ENCODE assay signal across 8 cellular contexts in the genomic region with DNA sequence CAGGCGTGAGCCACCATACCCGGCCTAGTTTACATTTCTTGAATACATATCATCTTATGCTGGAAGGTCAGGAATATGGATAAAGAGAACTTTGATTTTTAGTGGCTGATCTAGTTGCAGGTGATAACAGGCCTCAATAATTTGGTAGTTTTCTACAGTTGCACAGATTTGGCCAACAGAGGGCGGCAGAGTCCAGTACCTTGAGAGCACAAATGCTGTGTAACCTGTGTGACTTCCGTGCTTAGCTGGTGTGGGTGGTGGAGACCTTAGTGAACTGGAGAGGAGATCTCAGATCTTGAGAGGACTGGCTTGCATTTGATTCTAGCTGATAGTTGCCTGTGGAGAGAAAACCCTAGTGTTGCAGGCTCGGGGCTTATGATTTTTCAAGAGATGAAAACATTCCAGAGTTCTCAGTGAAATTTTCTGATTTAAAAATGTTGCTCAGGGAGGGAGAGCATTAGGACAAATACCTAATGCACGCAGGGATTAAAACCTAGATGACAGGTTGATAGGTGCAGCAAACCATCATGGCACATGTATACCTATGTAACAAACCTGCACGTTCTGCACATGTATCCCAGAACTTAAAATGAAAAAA. TPM values are rescaled to one million over a fixed set of nuclear protein-coding genes. Genes with fewer than 3 reads are reported as not detected.
DNase-seq lines count a peak whose midpoint lies in the region; ATAC-seq and TF ChIP-seq lines count a peak whose summit lies in the region.

No MANE protein-coding gene starts in this region.

- H3K27me3 ChIP-seq in GM23248 (replicated peaks; ENCODE audit: insufficient read depth) (0 out of 2 replicates have a peak, but pooled peaks cover under 1% of the 10 kb centered on the region), KMS-11 (ENCODE audit: insufficient read depth, low read depth) (no peaks in the 10 kb centered on the region), Panc1 (ENCODE audit: control insufficient read depth, insufficient read depth, low read length) (no peaks in the 10 kb centered on the region), ovary (no peaks in the 10 kb centered on the region)

- TF ChIP-seq CTCF in KMS-11 (conservative IDR thresholded peaks at IDR 0.05; ENCODE audit: low read depth, low read length) (peak; percentile 88), Panc1 (IDR thresholded peaks at IDR 0.05) (peak; percentile 93), foreskin fibroblast (IDR thresholded peaks at IDR 0.05; ENCODE audit: low read depth, low read length) (peak; percentile 78), ovary (IDR thresholded peaks at IDR 0.05) (peak in 1 of 3 donors; percentile 29), type B pancreatic cell (conservative IDR thresholded peaks at IDR 0.05) (peak; percentile 92)

- H3K9me3 Mint-ChIP-seq in activated T-cell treated with anti-CD3 and anti-CD28 coated beads, Interleukin-2, amount 50 U/mL, for 72 hours, result no peaks in the 10 kb centered on the region
- no peaks in the 10 kb centered on the region for H3K9me3 Mint-ChIP-seq in type B pancreatic cell

- H3K4me3 ChIP-seq in GM23248, result no peak overlapping the region
- no peak overlapping the region for H3K4me3 ChIP-seq in KMS-11 (IDR thresholded peaks at IDR 0.05; ENCODE audit: insufficient read depth, low read depth, low read length)
- H3K4me3 ChIP-seq in Panc1 (ENCODE audit: low read depth in 2 of 2, low read length in 2 of 2), result no peak overlapping the region
- no peak overlapping the region for H3K4me3 ChIP-seq in foreskin fibroblast (ENCODE audit: low read depth in 1 of 2, low read length in 2 of 2)
- H3K4me3 ChIP-seq in ovary, result no peak overlapping the region

- peak; percentile 93 for ATAC-seq in Panc1
- ATAC-seq in activated T-cell treated with anti-CD3 and anti-CD28 coated beads, Interleukin-2, amount 50 U/mL, for 72 hours (replicated peaks in 1 of 2), result peak; percentile 93

- no peak overlapping the region for H2AFZ ChIP-seq in GM23248
- peak overlapping the region; percentile 54; the same call in 1 of the 2 replicates for H2AFZ ChIP-seq in KMS-11 (ENCODE audit: low read depth)

- no peak for TF ChIP-seq POLR2A in ovary (IDR thresholded peaks at IDR 0.05)

- 21% methylated on average over 7 of the region's 7 CpGs for WGBS in GM23248 (ENCODE audit: low coverage in 1 of 2, low lambda C conversion rate in 2 of 2, missing lambda C conversion rate in 2 of 2), 2 experiments
- 34 to 38% (median 35%) methylated on average over 7 of the region's 7 CpGs for WGBS in ovary, 3 donors

- no peaks in the 10 kb centered on the region for H3K9me2 ChIP-seq in GM23248 (ENCODE audit: insufficient read depth)

- no peak overlapping the region for H3K9ac ChIP-seq in GM23248
- no peak overlapping the region for H3K9ac ChIP-seq in KMS-11

- no peak overlapping the region for H3K4me2 ChIP-seq in GM23248 (ENCODE audit: unreplicated experiment)
- no peak overlapping the region for H3K4me2 ChIP-seq in KMS-11

- no peaks in the 10 kb centered on the region for H3K9me3 ChIP-seq in GM23248 (ENCODE audit: low read depth)
- no peaks in the 10 kb centered on the region for H3K9me3 ChIP-seq in Panc1 (ENCODE audit: control insufficient read depth, insufficient read depth, low read depth, low read length)
- H3K9me3 ChIP-seq in ovary, result no peaks in the 10 kb centered on the region

- TF ChIP-seq EP300 in ovary (IDR thresholded peaks at IDR 0.05), result no peak

- H3K4me1 Mint-ChIP-seq in activated T-cell treated with anti-CD3 and anti-CD28 coated beads, Interleukin-2, amount 50 U/mL, for 72 hours (ENCODE audit: low read depth), result peaks cover 6% of the 10 kb centered on the region
- H3K4me1 Mint-ChIP-seq in type B pancreatic cell (ENCODE audit: unreplicated experiment), result peaks cover 5% of the 10 kb centered on the region

- H4K20me1 ChIP-seq in GM23248 (ENCODE audit: insufficient read depth) (no peaks in the 10 kb centered on the region), KMS-11 (ENCODE audit: insufficient read depth) (no peaks in the 10 kb centered on the region)

- no peaks in the 10 kb centered on the region for H3K4me1 ChIP-seq in GM23248 (ENCODE audit: insufficient read depth)
- peaks cover 9% of the 10 kb centered on the region for H3K4me1 ChIP-seq in KMS-11 (ENCODE audit: low read depth, poor library complexity, severe bottlenecking)
- H3K4me1 ChIP-seq in Panc1 (ENCODE audit: control insufficient read depth, insufficient read depth, low read length), result no peaks in the 10 kb centered on the region
- H3K4me1 ChIP-seq in ovary (ENCODE audit: insufficient read depth), result no peaks in the 10 kb centered on the region

- no peaks in the 10 kb centered on the region for H3F3A ChIP-seq in GM23248 (ENCODE audit: insufficient read depth)

- no peaks in the 10 kb centered on the region for H3K27me3 Mint-ChIP-seq in activated T-cell treated with anti-CD3 and anti-CD28 coated beads, Interleukin-2, amount 50 U/mL, for 72 hours (ENCODE audit: low read depth)
- H3K27me3 Mint-ChIP-seq in type B pancreatic cell, result no peaks in the 10 kb centered on the region

- BruUV-seq in Panc1 (replicated peaks; lab: Mats Ljungman, UMichigan), result no TSS peak

- H3K36me3 ChIP-seq in GM23248 (ENCODE audit: low read depth), result no peaks in the 10 kb centered on the region
- H3K36me3 ChIP-seq in KMS-11 (ENCODE audit: insufficient read depth), result no peaks in the 10 kb centered on the region
- H3K36me3 ChIP-seq in Panc1 (ENCODE audit: control insufficient read depth, insufficient read depth, low read length), result no peaks in the 10 kb centered on the region
- H3K36me3 ChIP-seq in ovary, result no peaks in the 10 kb centered on the region

- POLR2A ChIA-PET in Panc1 (lab: Charles Lee), result no interaction called here

- H3K79me2 ChIP-seq in GM23248 (ENCODE audit: insufficient read depth), result no peaks in the 10 kb centered on the region
- H3K79me2 ChIP-seq in KMS-11 (ENCODE audit: insufficient read depth, low read depth), result no peaks in the 10 kb centered on the region

- CTCF ChIA-PET in Panc1 (lab: Charles Lee), result interaction anchor here (0.6 to 1.2 kb wide), 6 partner anchors 9 to 655 kb away, joined by 3 to 10 read pairs (median 6); no protein-coding TSS in a partner anchor

- H3K4me3 Mint-ChIP-seq in activated T-cell treated with anti-CD3 and anti-CD28 coated beads, Interleukin-2, amount 50 U/mL, for 72 hours, result no peak overlapping the region
- no peak overlapping the region for H3K4me3 Mint-ChIP-seq in type B pancreatic cell

- no peak overlapping the region for H3K27ac ChIP-seq in GM23248
- H3K27ac ChIP-seq in KMS-11, result no peak overlapping the region
- no peak overlapping the region for H3K27ac ChIP-seq in Panc1 (ENCODE audit: low read length)
- H3K27ac ChIP-seq in ovary, result no peak overlapping the region

- no peaks in the 10 kb centered on the region for H3K36me3 Mint-ChIP-seq in activated T-cell treated with anti-CD3 and anti-CD28 coated beads, Interleukin-2, amount 50 U/mL, for 72 hours (ENCODE audit: insufficient read depth in 2 of 2)
- H3K36me3 Mint-ChIP-seq in type B pancreatic cell, result no peaks in the 10 kb centered on the region

- in situ Hi-C loops in G401 (cut with HindIII; ENCODE audit: low sequenced_read_pairs) (no loop called here), GM23248 (cut with MboI) (loop anchor here (25.0 kb wide), 1 partner anchor 1029 kb away; no protein-coding TSS in a partner anchor), Panc1 (cut with HindIII; ENCODE audit: low pct_unique_long_range_greater_than_20kb, low sequenced_read_pairs) (loop anchor here (25.0 kb wide), 1 partner anchor 829 kb away; no protein-coding TSS in a partner anchor)

- H3K27ac Mint-ChIP-seq in activated T-cell treated with anti-CD3 and anti-CD28 coated beads, Interleukin-2, amount 50 U/mL, for 72 hours, result no peak overlapping the region
- H3K27ac Mint-ChIP-seq in type B pancreatic cell, result no peak overlapping the region

- DNase-seq in G401 (ENCODE audit: low spot score) (peak; percentile 78), GM23248 (peak; percentile 74), Panc1 (ENCODE audit: low read depth, low spot score) (peak; percentile 52), foreskin fibroblast (peak; percentile 21 to 73), ovary (peak; percentile 15 to 59 (median 38)), type B pancreatic cell (ENCODE audit: extremely low spot score, unreplicated experiment) (peak; percentile 77)
- DNase-seq in activated T-cell treated with anti-CD3 and anti-CD28 coated beads, Interleukin-2, amount 50 U/mL, for 72 hours, result peak; percentile 75 to 79

- intact Hi-C loops in Panc1 (cut with micrococcal nuclease; ENCODE audit: unreplicated experiment) (loop anchor here (10.0 kb wide), 2 partner anchors 831 to 1041 kb away; no protein-coding TSS in a partner anchor), ovary (cut with DNase I) (loop anchor here in 2 of 4 donors (5.0 to 10.0 kb wide), 2 partner anchors 651 to 654 kb away; no protein-coding TSS in a partner anchor)

RNA-seq across cellular contexts. Expression of gene GPR151, which starts 17.4 kb away (rescaled TPM):
- total RNA-seq in G401 (2014; rRNA removed; shearing (Covaris generic)), result not detected in 2 replicates
- total RNA-seq in GM23248 (2014; rRNA removed; shearing (Covaris generic)), result not detected in 2 replicates
- polyA plus RNA-seq in GM23248 (2016; fragmentation: Nextera tagmentation; extraction: Ambion mirVana) (not detected in 2 replicates), ovary (not detected)
- total RNA-seq in Panc1 (2021; ENCODE audit: unreplicated experiment) (not detected), ovary (not detected), type B pancreatic cell (ENCODE audit: low replicate concordance) (not detected in 2 replicates)
- polyA plus RNA-seq in Panc1 (2012; ENCODE audit: insufficient read length), result not detected
- not detected for total RNA-seq in activated T-cell treated with anti-CD3 and anti-CD28 coated beads, Interleukin-2, amount 50 U/mL, for 72 hours
